ENCODE assay signal across 19 cellular contexts in genomic region chr1:169970114-169970513, GRCh38.
DNase-seq lines count a peak whose midpoint lies in the region; ATAC-seq and TF ChIP-seq lines count a peak whose summit lies in the region.
"Had no signal": no experiment of that assay in that cellular context is flagged by ENCODE, and none has a peak within 500 bp of the region (broad histone marks: within the 10 kb centered on the region; RNA-seq: fewer than 3 reads in every experiment).

No MANE protein-coding gene starts in this region.

- H3K27me3 ChIP-seq in endodermal cell (ENCODE audit: control insufficient read depth, insufficient read depth, low read length, poor library complexity, severe bottlenecking) = no peaks in the 10 kb centered on the region

- intact Hi-C loops in cardiac septum (cut with DNase I) = no loop called here

- H3K27ac Mint-ChIP-seq in endodermal cell = no peak overlapping the region
- H3K27ac Mint-ChIP-seq: B cell; CD8-positive, alpha-beta T cell; HFFc6 had no signal

- H3K9me3 ChIP-seq in endodermal cell (ENCODE audit: control insufficient read depth, low read length) = no peaks in the 10 kb centered on the region

- no peaks in the 10 kb centered on the region for H3K27me3 Mint-ChIP-seq in endodermal cell (ENCODE audit: insufficient read depth)
- H3K27me3 Mint-ChIP-seq: B cell had no signal

- H3K4me1 Mint-ChIP-seq in endodermal cell = peaks cover 8% of the 10 kb centered on the region
- H3K4me1 Mint-ChIP-seq: B cell had no signal

- no peak overlapping the region for H3K4me3 Mint-ChIP-seq in endodermal cell
- H3K4me3 Mint-ChIP-seq: B cell; CD8-positive, alpha-beta T cell; HFFc6 had no signal

- 84% methylated on average over 2 of the region's 2 CpGs; no CpG with 5 or more reads in 1 of the 2 experiments for WGBS in endodermal cell (ENCODE audit: insufficient coverage in 1 of 2, insufficient read length in 1 of 2), 2 experiments

- no peak overlapping the region for H3K9ac ChIP-seq in endodermal cell (ENCODE audit: extremely low read depth, low read length, poor library complexity, severe bottlenecking)

- no peaks in the 10 kb centered on the region for H3K9me3 Mint-ChIP-seq in endodermal cell
- H3K9me3 Mint-ChIP-seq: CD8-positive, alpha-beta T cell; HFFc6 had no signal

- H3K36me3 Mint-ChIP-seq in endodermal cell (ENCODE audit: low read depth) = no peaks in the 10 kb centered on the region

- peak; percentile 21 for DNase-seq in COLO668 (lab: John Stamatoyannopoulos, UW; ENCODE audit: unreplicated experiment)
- DNase-seq in DMS53 (lab: John Stamatoyannopoulos, UW) = peak; percentile 91
- DNase-seq in NCI-H2107 treated with DMSO at 0.1 percent for 48 hours (lab: John Stamatoyannopoulos, UW; ENCODE audit: unreplicated experiment) = peak; percentile 87
- DNase-seq in endodermal cell = peak; percentile 34
- no peak for DNase-seq in cardiac septum (ENCODE audit: low spot score)
- no peak for DNase-seq in ecto neural progenitor cell (ENCODE audit: low spot score)
- DNase-seq: CD8-positive, alpha-beta T cell; DMS 273 treated with DMSO at 0.1 percent for 48 hours; H7; HFFc6; KBM-7; NCI-H2081; NCI-H446 treated with DMSO at 0.1 percent for 48 hours; NCI-H69; SHP77 had no signal

- H3K27ac ChIP-seq in endodermal cell (ENCODE audit: low read depth, low read length) = no peak overlapping the region
- H3K27ac ChIP-seq: C4-2B, RWPE1 had no signal

- TF ChIP-seq CTCF in endodermal cell (conservative IDR thresholded peaks at IDR 0.05) = no peak

- H3K4me3 ChIP-seq in endodermal cell (ENCODE audit: low read length) = no peak overlapping the region

- no peaks in the 10 kb centered on the region for H3K4me1 ChIP-seq in endodermal cell (ENCODE audit: control insufficient read depth, insufficient read depth, low read length)

- ATAC-seq in HG03442 (IDR thresholded peaks at IDR 0.05; ENCODE audit: unreplicated experiment) = no peak
- ATAC-seq: CD8-positive, alpha-beta T cell had no signal

- H3K36me3 ChIP-seq in endodermal cell (ENCODE audit: control insufficient read depth, insufficient read depth, low read length) = no peaks in the 10 kb centered on the region

Comparison
In these comparisons a context has a peak if more than half of its experiments do, and no peak if none do; other contexts are left out.
1. DNase-seq: peak in COLO668 (single experiment), DMS53 (single experiment), NCI-H2107 treated with DMSO at 0.1 percent for 48 hours (single experiment) and endodermal cell (single experiment); none in cardiac septum (single experiment) and ecto neural progenitor cell (single experiment).